12 cellular contexts compared by ENCODE assay signal in the genomic region with DNA sequence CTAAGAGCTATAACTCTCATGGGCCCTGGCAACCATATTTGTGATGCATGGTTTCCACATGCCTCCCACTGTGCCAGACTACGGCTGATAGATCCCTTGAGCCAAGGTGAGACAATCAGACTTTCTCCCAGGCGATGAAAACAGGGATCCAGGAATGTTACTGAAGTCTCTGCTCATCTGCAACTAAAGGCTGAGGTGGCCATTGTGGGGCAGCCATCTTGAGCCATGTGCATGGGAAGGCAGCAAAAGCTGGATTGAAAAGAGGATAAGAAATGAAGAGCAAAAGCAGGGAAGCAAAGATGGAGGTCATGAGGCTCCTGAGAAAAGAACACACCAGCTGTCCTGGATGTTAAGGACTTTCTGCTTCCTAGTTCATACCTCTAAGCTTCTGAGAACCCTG. TPM values are rescaled to one million over a fixed set of nuclear protein-coding genes. Genes with fewer than 3 reads are reported as not detected.
A peak's percentile ranks its signal among the peaks of the same experiment; 100 is the strongest.
DNase-seq lines count a peak whose midpoint lies in the region; ATAC-seq, FAIRE-seq and TF ChIP-seq lines count a peak whose summit lies in the region.
"Had no signal": no experiment of that assay in that cellular context is flagged by ENCODE, and none has a peak within 500 bp of the region (broad histone marks: within the 10 kb centered on the region; RNA-seq: fewer than 3 reads in every experiment).

No MANE protein-coding gene starts in this region.

- no peak overlapping the region for H3T11ph ChIP-seq in H9 (ENCODE audit: low read length)

- H3K9me3 Mint-ChIP-seq in activated naive CD8-positive, alpha-beta T cell treated with anti-CD3 and anti-CD28 coated beads, Interleukin-2, amount 10 ng/mL, durations not matched to agents 7 days and 5 days: no peaks in the 10 kb centered on the region
- H3K9me3 Mint-ChIP-seq in activated naive CD8-positive, alpha-beta T cell treated with anti-CD3 and anti-CD28 coated beads, Interleukin-2, amount 50 U/mL, for 24 hours: no peaks in the 10 kb centered on the region
- no peaks in the 10 kb centered on the region for H3K9me3 Mint-ChIP-seq in H9
- H3K9me3 Mint-ChIP-seq: CD4-positive, alpha-beta memory T cell had no signal

- no peak overlapping the region for H3K9ac ChIP-seq in H9 (ENCODE audit: extremely low read depth, insufficient read length, low read length)
- H3K9ac ChIP-seq in H1 (replicated peaks in 1 of 4; ENCODE audit: extremely low read depth in 1 of 4, low read depth in 3 of 4, low read length in 3 of 4): no peak overlapping the region

- H3K79me1 ChIP-seq in H9 (ENCODE audit: insufficient read depth, low read depth, low read length, poor library complexity, severe bottlenecking): no peaks in the 10 kb centered on the region
- peaks cover 3% of the 10 kb centered on the region for H3K79me1 ChIP-seq in H1 (ENCODE audit: low read depth, low read length)

- no peak overlapping the region for H3K23ac ChIP-seq in H9 (ENCODE audit: insufficient read length, low read depth, low read length)
- no peak overlapping the region for H3K23ac ChIP-seq in H1 (ENCODE audit: insufficient read length)

- peaks cover 0 to 7% (median 1%) of the 10 kb centered on the region in 4 experiments; a peak in 2 of 8 replicates for H3K36me3 ChIP-seq in H1 (ENCODE audit: control insufficient read depth in 2 of 4, insufficient read depth in 4 of 4, low read length in 3 of 4)

- H3K4ac ChIP-seq in H9 (ENCODE audit: low read depth, low read length) (no peak overlapping the region), H1 (replicated peaks; ENCODE audit: insufficient read length, low read depth, low read length) (no peak overlapping the region)

- no peak overlapping the region for H2BK20ac ChIP-seq in H9 (ENCODE audit: low read depth, low read length, poor library complexity, severe bottlenecking)
- H2BK20ac ChIP-seq in H1 (ENCODE audit: low read length): no peak overlapping the region

- peaks cover 12% of the 10 kb centered on the region; the same call in 1 of the 2 replicates for H3K79me2 ChIP-seq in H9 (ENCODE audit: insufficient read depth, low read length)
- peaks cover 17 to 96% of the 10 kb centered on the region in 2 experiments; a peak in 3 of 4 replicates for H3K79me2 ChIP-seq in H1 (ENCODE audit: control insufficient read depth in 1 of 2, insufficient read depth in 2 of 2, low read length in 2 of 2)

- H2BK120ac ChIP-seq in H9 (ENCODE audit: low read depth, low read length, poor library complexity, severe bottlenecking) (no peak overlapping the region), H1 (replicated peaks; ENCODE audit: low read depth, low read length) (no peak overlapping the region)

- CTCF ChIA-PET in H1 (lab: Charles Lee; ENCODE audit: partially characterized antibody): interaction anchor here (1.0 to 1.9 kb wide), 4 partner anchors 9 to 153 kb away, joined by 3 to 5 read pairs (median 4); no protein-coding TSS in a partner anchor

- H2AFZ ChIP-seq in H9 (ENCODE audit: low read length): no peak overlapping the region
- H2AFZ ChIP-seq in H1 (ENCODE audit: low read length): no peak overlapping the region

- H3K36me3 Mint-ChIP-seq in activated naive CD8-positive, alpha-beta T cell treated with anti-CD3 and anti-CD28 coated beads, Interleukin-2, amount 10 ng/mL, durations not matched to agents 7 days and 5 days: peaks cover 12% of the 10 kb centered on the region
- no peaks in the 10 kb centered on the region for H3K36me3 Mint-ChIP-seq in activated naive CD8-positive, alpha-beta T cell treated with anti-CD3 and anti-CD28 coated beads, Interleukin-2, amount 50 U/mL, for 24 hours (ENCODE audit: low read depth)
- peaks cover 6 to 31% (median 7%) of the 10 kb centered on the region in 3 experiments; a peak in 5 of 7 replicates for H3K36me3 Mint-ChIP-seq in H9 (ENCODE audit: insufficient read depth in 1 of 3, low read depth in 3 of 3)
- H3K36me3 Mint-ChIP-seq: CD4-positive, alpha-beta memory T cell had no signal

- no peak for FAIRE-seq in H1 (lab: Jason Lieb, UNC)

- no peak overlapping the region for H2BK15ac ChIP-seq in H9 (ENCODE audit: low read depth, low read length)
- no peak overlapping the region for H2BK15ac ChIP-seq in H1 (ENCODE audit: low read length)

- no peak overlapping the region for H2BK5ac ChIP-seq in H9 (ENCODE audit: insufficient read length, low read length)
- no peak overlapping the region for H2BK5ac ChIP-seq in H1 (ENCODE audit: low read depth, low read length)

- peaks cover 45% of the 10 kb centered on the region for H3K27me3 Mint-ChIP-seq in activated naive CD8-positive, alpha-beta T cell treated with anti-CD3 and anti-CD28 coated beads, Interleukin-2, amount 10 ng/mL, durations not matched to agents 7 days and 5 days
- peaks cover 26% of the 10 kb centered on the region for H3K27me3 Mint-ChIP-seq in activated naive CD8-positive, alpha-beta T cell treated with anti-CD3 and anti-CD28 coated beads, Interleukin-2, amount 50 U/mL, for 24 hours
- peaks cover 12% of the 10 kb centered on the region for H3K27me3 Mint-ChIP-seq in H9 (ENCODE audit: low read depth)

- H4K91ac ChIP-seq in H9 (ENCODE audit: insufficient read length, low read depth, low read length): no peak overlapping the region
- no peak overlapping the region for H4K91ac ChIP-seq in H1 (replicated peaks; ENCODE audit: insufficient read length, low read length)

- H4K5ac ChIP-seq in H9 (ENCODE audit: insufficient read length, low read depth, low read length): no peak overlapping the region
- H4K5ac ChIP-seq in H1 (ENCODE audit: insufficient read length, low read depth, low read length): no peak overlapping the region

- no peak for ATAC-seq in activated naive CD8-positive, alpha-beta T cell treated with anti-CD3 and anti-CD28 coated beads, Interleukin-2, amount 10 ng/mL, durations not matched to agents 7 days and 5 days (ENCODE audit: low read depth)
- ATAC-seq in activated naive CD8-positive, alpha-beta T cell treated with anti-CD3 and anti-CD28 coated beads, Interleukin-2, amount 50 U/mL, for 24 hours: no peak

- peaks cover 23% of the 10 kb centered on the region for H3K4me1 Mint-ChIP-seq in activated naive CD8-positive, alpha-beta T cell treated with anti-CD3 and anti-CD28 coated beads, Interleukin-2, amount 10 ng/mL, durations not matched to agents 7 days and 5 days
- H3K4me1 Mint-ChIP-seq in activated naive CD8-positive, alpha-beta T cell treated with anti-CD3 and anti-CD28 coated beads, Interleukin-2, amount 50 U/mL, for 24 hours: peaks cover 19% of the 10 kb centered on the region
- peaks cover 64 to 82% of the 10 kb centered on the region in 2 experiments for H3K4me1 Mint-ChIP-seq in H9

- no peak overlapping the region for H3K18ac ChIP-seq in H9 (ENCODE audit: insufficient read length, low read depth, low read length)
- H3K18ac ChIP-seq in H1 (ENCODE audit: extremely low read depth, low read length): no peak overlapping the region

- H2BK12ac ChIP-seq in H9 (ENCODE audit: insufficient read length, low read depth, low read length) (no peak overlapping the region), H1 (ENCODE audit: low read depth, low read length) (no peak overlapping the region; the same call in 1 of the 2 replicates)

- no CpG with 5 or more reads among the region's 2 CpGs for WGBS in H9 (ENCODE audit: extremely low coverage, insufficient read length, low lambda C conversion rate)
- 85% methylated on average over 2 of the region's 2 CpGs; no CpG with 5 or more reads in 1 of the 2 experiments for WGBS in H1 (ENCODE audit: extremely low coverage in 1 of 2, insufficient coverage in 1 of 2, insufficient read length in 1 of 2, insufficient replicate concordance in 2 of 2, low coverage in 1 of 2, low lambda C conversion rate in 2 of 2, missing lambda C conversion rate in 1 of 2), 2 experiments

- no peak overlapping the region for H3K14ac ChIP-seq in H9 (ENCODE audit: insufficient read depth, low read length)
- H3K14ac ChIP-seq in H1 (ENCODE audit: insufficient read length): no peak overlapping the region

- H3K4me1 ChIP-seq in H9 (ENCODE audit: insufficient read depth, low read length) (0 out of 2 replicates have a peak, but pooled peaks cover 7% of the 10 kb centered on the region), H1 (replicated peaks in 1 of 4; ENCODE audit: control insufficient read depth in 3 of 4, insufficient read depth in 4 of 4, low read length in 3 of 4) (peaks cover 3 to 21% (median 12%) of the 10 kb centered on the region in 4 experiments)

- no peak for TF ChIP-seq RAD21 in H1 (IDR thresholded peaks at IDR 0.05 in 1 of 2, conservative IDR thresholded peaks at IDR 0.05 in 1 of 2; ENCODE audit: low read depth in 2 of 2, low read length in 2 of 2)

- H3K9me3 ChIP-seq in H9 (ENCODE audit: control insufficient read depth, low read depth, low read length) (no peaks in the 10 kb centered on the region), H1 (ENCODE audit: insufficient read depth in 2 of 2, low read depth in 1 of 2, low read length in 1 of 2) (no peaks in the 10 kb centered on the region)

- H3K4me3 ChIP-seq in H1 (ENCODE audit: extremely low read depth in 1 of 4, insufficient read depth in 2 of 4, low read depth in 3 of 4, low read length in 4 of 4): no peak overlapping the region

- H3K4me3 Mint-ChIP-seq in activated naive CD8-positive, alpha-beta T cell treated with anti-CD3 and anti-CD28 coated beads, Interleukin-2, amount 10 ng/mL, durations not matched to agents 7 days and 5 days: no peak overlapping the region
- no peak overlapping the region for H3K4me3 Mint-ChIP-seq in activated naive CD8-positive, alpha-beta T cell treated with anti-CD3 and anti-CD28 coated beads, Interleukin-2, amount 50 U/mL, for 24 hours
- no peak overlapping the region; a peak in 1 of 5 replicates for H3K4me3 Mint-ChIP-seq in H9
- H3K4me3 Mint-ChIP-seq: CD4-positive, alpha-beta memory T cell had no signal

- TF ChIP-seq CTCF in H9 (conservative IDR thresholded peaks at IDR 0.05) (no peak), H1 (IDR thresholded peaks at IDR 0.05; ENCODE audit: control extremely low read depth in 1 of 3, insufficient read depth in 1 of 3, low read depth in 1 of 3, low read length in 3 of 3) (no peak)

- no peak overlapping the region for H3K4me2 ChIP-seq in H9 (ENCODE audit: insufficient read depth, insufficient read length, low read length)
- no peak overlapping the region for H3K4me2 ChIP-seq in H1 (ENCODE audit: insufficient read depth in 1 of 2, low read depth in 2 of 2, low read length in 2 of 2)

- no peak overlapping the region for H3K27ac ChIP-seq in H9 (ENCODE audit: insufficient read length, low read depth, low read length)
- H3K27ac ChIP-seq in H1 (ENCODE audit: low read depth, low read length): 0 out of 2 replicates have a peak overlapping the region, but pooled peaks have one; percentile 2
- H3K27ac ChIP-seq in substantia nigra (ENCODE audit: low read depth, low read length, poor library complexity, severe bottlenecking): peak overlapping the region; percentile 7

- POLR2A ChIA-PET in activated naive CD8-positive, alpha-beta T cell treated with anti-CD3 and anti-CD28 coated beads, Interleukin-2, amount 10 ng/mL, durations not matched to agents 7 days and 5 days (lab: Charles Lee): interaction anchor here (0.5 kb wide), 1 partner anchor 95 kb away, joined by 4 read pairs; no protein-coding TSS in a partner anchor
- POLR2A ChIA-PET in H1 (lab: Charles Lee; ENCODE audit: partially characterized antibody): interaction anchor here (0.8 kb wide), 1 partner anchor 13 kb away, joined by 3 read pairs; no protein-coding TSS in a partner anchor

- H3K23me2 ChIP-seq in H9 (ENCODE audit: insufficient read length, low read depth, low read length, poor library complexity, severe bottlenecking): peaks cover 18% of the 10 kb centered on the region
- H3K23me2 ChIP-seq in H1 (ENCODE audit: low read depth, low read length): peaks cover 16% of the 10 kb centered on the region

- H3K27me3 ChIP-seq in H9 (ENCODE audit: insufficient read depth, low read length): peaks cover 4% of the 10 kb centered on the region; the same call in 1 of the 2 replicates
- H3K27me3 ChIP-seq in H1 (replicated peaks in 1 of 4; ENCODE audit: control insufficient read depth in 3 of 4, extremely low read depth in 1 of 4, insufficient read depth in 3 of 4, low read length in 3 of 4): peaks cover 0 to 11% (median 6%) of the 10 kb centered on the region in 4 experiments; a peak in 4 of 7 replicates

- TF ChIP-seq POLR2A in H1 (IDR thresholded peaks at IDR 0.05; ENCODE audit: control extremely low read depth in 1 of 2, low read depth in 2 of 2, low read length in 2 of 2): no peak; a peak in 1 of 3 replicates

- no peak overlapping the region for H4K8ac ChIP-seq in H9 (replicated peaks; ENCODE audit: insufficient read length, low read depth, low read length)
- no peak overlapping the region for H4K8ac ChIP-seq in H1 (ENCODE audit: extremely low read depth, insufficient read depth, low read length)

- peak overlapping the region; percentile 46 for H3K27ac Mint-ChIP-seq in activated naive CD8-positive, alpha-beta T cell treated with anti-CD3 and anti-CD28 coated beads, Interleukin-2, amount 10 ng/mL, durations not matched to agents 7 days and 5 days
- H3K27ac Mint-ChIP-seq in activated naive CD8-positive, alpha-beta T cell treated with anti-CD3 and anti-CD28 coated beads, Interleukin-2, amount 50 U/mL, for 24 hours: no peak overlapping the region
- peak overlapping the region; percentile 29 to 49 (median 46); a peak in 3 of 7 replicates for H3K27ac Mint-ChIP-seq in H9
- H3K27ac Mint-ChIP-seq: CD4-positive, alpha-beta memory T cell had no signal

- no peak for DNase-seq in activated naive CD8-positive, alpha-beta T cell treated with anti-CD3 and anti-CD28 coated beads, Interleukin-2, amount 10 ng/mL, durations not matched to agents 7 days and 5 days
- no peak for DNase-seq in activated naive CD8-positive, alpha-beta T cell treated with anti-CD3 and anti-CD28 coated beads, Interleukin-2, amount 50 U/mL, for 24 hours
- DNase-seq in H9 (no peak), H1 (ENCODE audit: low read depth in 1 of 2, low spot score in 2 of 2) (no peak), substantia nigra (lab: John Stamatoyannopoulos, UW) (no peak), NCI-H1048 (lab: John Stamatoyannopoulos, UW) (no peak)
- no peak for DNase-seq in stimulated activated CD4-positive, alpha-beta T cell treated with anti-CD3 and anti-CD28 coated beads, Interleukin-1b, Interleukin-23, amount 100 ng/mL, for 48 hours
- DNase-seq: AML-193; CD4-positive, alpha-beta memory T cell; Karpas-422; NCI-H2029; NCI-H526 treated with DMSO at 0.1 percent for 48 hours had no signal

- H3K56ac ChIP-seq in H9 (ENCODE audit: insufficient read length, low read depth, low read length) (no peak overlapping the region), H1 (replicated peaks; ENCODE audit: insufficient read length, low read depth, low read length) (no peak overlapping the region)

- no peaks in the 10 kb centered on the region for H4K20me1 ChIP-seq in H9 (ENCODE audit: control insufficient read depth, insufficient read depth, insufficient read length)
- H4K20me1 ChIP-seq in H1 (replicated peaks in 1 of 2; ENCODE audit: control insufficient read depth in 1 of 2, insufficient read depth in 2 of 2, low read length in 2 of 2): peaks cover under 1 to 4% of the 10 kb centered on the region in 2 experiments

- no peak overlapping the region for H2AK5ac ChIP-seq in H9 (ENCODE audit: insufficient read length, low read length)
- no peak overlapping the region for H2AK5ac ChIP-seq in H1 (ENCODE audit: low read depth, low read length)

- TF ChIP-seq EP300 in H1 (IDR thresholded peaks at IDR 0.05; ENCODE audit: borderline replicate concordance in 1 of 2, low read depth in 2 of 2, low read length in 2 of 2): no peak

RNA-seq across cellular contexts. Expression of a gene that starts 5.5 kb away (rescaled TPM):
- total RNA-seq in activated naive CD8-positive, alpha-beta T cell treated with anti-CD3 and anti-CD28 coated beads, Interleukin-2, amount 10 ng/mL, durations not matched to agents 7 days and 5 days: 10 to 100 TPM; 12.8 to 14.4 TPM
- total RNA-seq in H9 (2021): 19.8 and 24.7 TPM in 2 replicates
- 24.4 and 27.3 TPM in 2 replicates for total RNA-seq in H1 (2021; fragmentation: NEBNext Ultra II Directional; extraction: Animal tissue kit (Norgen Biotek cat#: 25700))
- 8.8 and 10.6 TPM in 2 replicates for polyA plus RNA-seq in H1 (2011; rRNA removed)
- 13.0 TPM for polyA plus RNA-seq in H1 (2011; cell fraction: cytosol; rRNA removed)
- polyA plus RNA-seq in H1 (2011; cell fraction: nucleus; rRNA removed): 11.4 TPM
- 20.1 to 25.6 TPM (median 23.9 TPM) in 4 replicates for polyA plus RNA-seq in H1 (2012, experiment 1 of 2)
- polyA plus RNA-seq in H1 (2012, experiment 2 of 2): 19.0 TPM
- 12.5 TPM for polyA plus RNA-seq in H1 (2013, experiment 1 of 2)
- 14.1 TPM for polyA plus RNA-seq in H1 (2013, experiment 2 of 2)
- polyA minus RNA-seq in H1 (2011; rRNA and poly(A)+ RNA removed): 28.2 and 29.5 TPM in 2 replicates
- polyA minus RNA-seq in H1 (2011; cell fraction: cytosol; rRNA and poly(A)+ RNA removed): 16.9 TPM
- polyA minus RNA-seq in H1 (2011; cell fraction: nucleus; rRNA and poly(A)+ RNA removed): 37.3 TPM
